14 cellular contexts compared by ENCODE assay signal in the genomic region with DNA sequence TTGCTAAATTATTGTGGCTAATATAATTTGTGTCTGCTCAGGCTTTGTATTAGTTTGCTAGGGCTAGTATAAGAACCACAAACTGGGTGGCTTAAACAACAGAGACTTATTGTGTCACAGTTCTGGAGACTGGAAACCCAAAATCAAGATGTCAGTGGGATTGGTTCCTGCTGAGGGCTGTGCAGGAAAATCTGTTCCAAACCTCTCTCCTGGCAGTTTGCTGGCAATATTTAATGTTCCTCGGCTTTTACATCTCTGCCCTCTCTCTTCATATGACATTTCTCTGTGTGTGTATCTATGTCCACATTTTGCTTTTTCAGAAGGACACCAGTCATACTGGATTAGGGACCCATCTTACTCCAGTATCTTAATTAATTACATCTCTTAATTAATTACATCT.
"Had no signal": no experiment of that assay in that cellular context is flagged by ENCODE, and none has a peak within 500 bp of the region (broad histone marks: within the 10 kb centered on the region; RNA-seq: fewer than 3 reads in every experiment).

No MANE protein-coding gene starts in this region.

- H3K4me1 Mint-ChIP-seq: activated B cell treated with CpG ODN at 0.5 μM for 24 hours; activated naive CD4-positive, alpha-beta T cell treated with anti-CD3 and anti-CD28 coated beads, Interleukin-2, amount 50 U/mL, for 24 hours had no signal

- H3K27me3 Mint-ChIP-seq: activated naive CD4-positive, alpha-beta T cell treated with anti-CD3 and anti-CD28 coated beads, Interleukin-2, amount 50 U/mL, for 24 hours; brain; stimulated activated naive CD8-positive, alpha-beta T cell treated with anti-CD3 and anti-CD28 coated beads, Interleukin-15, Interleukin-2, amounts not matched to agents 100 ng/mL and 50 ng/mL, for 24 hours had no signal

- H3K27me3 ChIP-seq: hepatocyte had no signal

- H3K9me3 Mint-ChIP-seq: activated B cell treated with CpG ODN at 0.5 μM for 24 hours; activated naive CD4-positive, alpha-beta T cell treated with anti-CD3 and anti-CD28 coated beads, Interleukin-2, amount 50 U/mL, for 24 hours; natural killer cell treated with Interleukin-12 subunit alpha and Interleukin-12 subunit beta and Interleukin-15 and Interleukin-18, amount 100 ng/mL, for 72 hours; stimulated activated naive CD8-positive, alpha-beta T cell treated with anti-CD3 and anti-CD28 coated beads, Interleukin-15, Interleukin-2, amounts not matched to agents 100 ng/mL and 50 ng/mL, for 24 hours had no signal

- DNase-seq: activated B cell treated with CpG ODN at 0.5 μM for 24 hours; amniotic stem cell; foreskin fibroblast; occipital lobe; psoas muscle; SHP77 treated with DMSO at 0.1 percent for 48 hours; stimulated activated CD4-positive, alpha-beta T cell treated with anti-CD3 and anti-CD28 coated beads, Interleukin-4, amount 100 ng/mL, for 1 hour; T-helper 2 cell had no signal

- ATAC-seq: esophagus mucosa; natural killer cell treated with Interleukin-12 subunit alpha and Interleukin-12 subunit beta and Interleukin-15 and Interleukin-18, amount 100 ng/mL, for 72 hours; psoas muscle had no signal

- H3K36me3 Mint-ChIP-seq: activated naive CD4-positive, alpha-beta T cell treated with anti-CD3 and anti-CD28 coated beads, Interleukin-2, amount 50 U/mL, for 24 hours; brain; natural killer cell treated with Interleukin-12 subunit alpha and Interleukin-12 subunit beta and Interleukin-15 and Interleukin-18, amount 100 ng/mL, for 72 hours had no signal

- H3K27ac Mint-ChIP-seq: activated B cell treated with CpG ODN at 0.5 μM for 24 hours; activated naive CD4-positive, alpha-beta T cell treated with anti-CD3 and anti-CD28 coated beads, Interleukin-2, amount 50 U/mL, for 24 hours; natural killer cell treated with Interleukin-12 subunit alpha and Interleukin-12 subunit beta and Interleukin-15 and Interleukin-18, amount 100 ng/mL, for 72 hours; stimulated activated naive CD8-positive, alpha-beta T cell treated with anti-CD3 and anti-CD28 coated beads, Interleukin-15, Interleukin-2, amounts not matched to agents 100 ng/mL and 50 ng/mL, for 24 hours had no signal

- H3K4me3 Mint-ChIP-seq: activated B cell treated with CpG ODN at 0.5 μM for 24 hours; activated naive CD4-positive, alpha-beta T cell treated with anti-CD3 and anti-CD28 coated beads, Interleukin-2, amount 50 U/mL, for 24 hours; brain; natural killer cell treated with Interleukin-12 subunit alpha and Interleukin-12 subunit beta and Interleukin-15 and Interleukin-18, amount 100 ng/mL, for 72 hours; stimulated activated naive CD8-positive, alpha-beta T cell treated with anti-CD3 and anti-CD28 coated beads, Interleukin-15, Interleukin-2, amounts not matched to agents 100 ng/mL and 50 ng/mL, for 24 hours had no signal

- H3K9me3 ChIP-seq: psoas muscle had no signal

- H3K4me3 ChIP-seq: hepatocyte, psoas muscle had no signal

- H3K27ac ChIP-seq: hepatocyte had no signal
